23 cellular contexts compared by ENCODE assay signal in genomic region chr10:7577206-7577978, GRCh38.
DNase-seq lines count a peak whose midpoint lies in the region; ATAC-seq, FAIRE-seq and TF ChIP-seq lines count a peak whose summit lies in the region.
"Had no signal": no experiment of that assay in that cellular context is flagged by ENCODE, and none has a peak within 500 bp of the region (broad histone marks: within the 10 kb centered on the region; RNA-seq: fewer than 3 reads in every experiment).

No MANE protein-coding gene starts in this region.

- DNase-seq in A549 (ENCODE audit: low read depth in 1 of 2, low spot score in 1 of 2) (no peak), GM23248 (peak; percentile 9), K562 (ENCODE audit: extremely low read depth in 1 of 4, low spot score in 3 of 4) (no peak), fibroblast of pulmonary artery (ENCODE audit: low read depth) (peak; percentile 53), PC-9 (no peak)
- DNase-seq: 8988T; C1 segment of cervical spinal cord; CD4-positive, alpha-beta memory T cell; COR-L47; DMS53; IMR-90; MM.1S; NCI-H2029; NCI-H446 treated with DMSO at 0.1 percent for 48 hours; NCI-H526; Peyer's patch; SIG-M5; SK-N-SH; SW 1271 had no signal

- CTCF ChIA-PET in A549 (lab: Yijun Ruan, JAX) = no interaction called here
- CTCF ChIA-PET in K562 (lab: Yijun Ruan, JAX; ENCODE audit: low intra/inter-chr PET ratio) = no interaction called here
- CTCF ChIA-PET in PC-9 (lab: Charles Lee) = no interaction called here

- TF ChIP-seq CTCF in A549 (IDR thresholded peaks at IDR 0.05) (no peak), K562 (IDR thresholded peaks at IDR 0.05 in 2 of 3, conservative IDR thresholded peaks at IDR 0.05 in 1 of 3; ENCODE audit: insufficient read depth in 2 of 3, low read depth in 1 of 3, low read length in 3 of 3) (no peak), fibroblast of pulmonary artery (IDR thresholded peaks at IDR 0.05; ENCODE audit: low read length, missing control alignments) (no peak), PC-9 (conservative IDR thresholded peaks at IDR 0.05) (no peak)

- TF ChIP-seq RAD21 in A549 (conservative IDR thresholded peaks at IDR 0.05 in 1 of 2, IDR thresholded peaks at IDR 0.05 in 1 of 2) (no peak), K562 (CRISPR knock-in tag; conservative IDR thresholded peaks at IDR 0.05 in 1 of 2, IDR thresholded peaks at IDR 0.05 in 1 of 2) (no peak)

- TF ChIP-seq EP300 in A549 (IDR thresholded peaks at IDR 0.05) (no peak), K562 (IDR thresholded peaks at IDR 0.05; ENCODE audit: low read length) (no peak)

- in situ Hi-C loops in GM23248 (cut with MboI) = no loop called here
- in situ Hi-C loops in K562 (cut with MboI) = no loop called here

- 54% methylated on average over 10 of the region's 10 CpGs for WGBS in A549 (ENCODE audit: missing lambda C conversion rate)
- WGBS in GM23248 (ENCODE audit: low coverage in 1 of 2, low lambda C conversion rate in 2 of 2, missing lambda C conversion rate in 2 of 2), 2 experiments = 64 to 65% methylated on average over 10 of the region's 10 CpGs
- WGBS in K562 (ENCODE audit: insufficient coverage, low coverage, missing lambda C conversion rate) = 24% methylated on average over 10 of the region's 10 CpGs

- no peak overlapping the region for H2AFZ ChIP-seq in GM23248
- H2AFZ ChIP-seq in K562 (ENCODE audit: low read depth, low read length) = no peak overlapping the region
- H2AFZ ChIP-seq in PC-9 = no peak overlapping the region

- no peak for FAIRE-seq in A549 (lab: Jason Lieb, UNC)
- FAIRE-seq in K562 (lab: Jason Lieb, UNC) = no peak

- H3F3A ChIP-seq in GM23248 (ENCODE audit: insufficient read depth) = no peaks in the 10 kb centered on the region
- H3F3A ChIP-seq in PC-9 (ENCODE audit: insufficient read depth, low read depth) = no peaks in the 10 kb centered on the region

- no peaks in the 10 kb centered on the region for H3K79me2 ChIP-seq in GM23248 (ENCODE audit: insufficient read depth)
- H3K79me2 ChIP-seq in K562 (ENCODE audit: control insufficient read depth, insufficient read depth, low read length) = no peaks in the 10 kb centered on the region
- H3K79me2 ChIP-seq in PC-9 (ENCODE audit: low read depth) = no peaks in the 10 kb centered on the region

- H3K27ac ChIP-seq in A549 (no peak overlapping the region), GM23248 (no peak overlapping the region), K562 (ENCODE audit: extremely low read depth, low read depth, low read length) (no peak overlapping the region), PC-9 (no peak overlapping the region)
- H3K27ac ChIP-seq: KMS-11, Peyer's patch had no signal

- intact Hi-C loops in K562 (cut with micrococcal nuclease) (no loop called here), PC-9 (cut with micrococcal nuclease; ENCODE audit: unreplicated experiment) (no loop called here)

- H3K36me3 ChIP-seq in GM23248 (ENCODE audit: low read depth) (no peaks in the 10 kb centered on the region), K562 (ENCODE audit: control insufficient read depth, insufficient read depth, low read length) (no peaks in the 10 kb centered on the region), PC-9 (ENCODE audit: low read depth) (no peaks in the 10 kb centered on the region)

- H3K27me3 ChIP-seq in GM23248 (replicated peaks; ENCODE audit: insufficient read depth) (no peaks in the 10 kb centered on the region; the same call in 1 of the 2 replicates), K562 (ENCODE audit: control insufficient read depth in 2 of 2, insufficient read depth in 2 of 2, low read length in 2 of 2) (peaks cover 11 to 32% of the 10 kb centered on the region in 2 experiments; a peak in 3 of 5 replicates), PC-9 (ENCODE audit: insufficient read depth, low read depth) (peaks cover 43% of the 10 kb centered on the region)
- H3K27me3 ChIP-seq: Peyer's patch had no signal

- ATAC-seq in A549 (no peak), K562 (no peak), HG02623 (IDR thresholded peaks at IDR 0.05; ENCODE audit: unreplicated experiment) (no peak), GM18520 (IDR thresholded peaks at IDR 0.05; ENCODE audit: unreplicated experiment) (no peak), HG03135 (IDR thresholded peaks at IDR 0.05; ENCODE audit: unreplicated experiment) (no peak)

- TF ChIP-seq POLR2A in A549 (IDR thresholded peaks at IDR 0.05; ENCODE audit: low read length) (no peak), K562 (conservative IDR thresholded peaks at IDR 0.05) (no peak)

- BruUV-seq in K562 (replicated peaks; lab: Mats Ljungman, UMichigan) = no TSS peak
- BruUV-seq in PC-9 (replicated peaks; lab: Mats Ljungman, UMichigan) = no TSS peak

- H3K9me1 ChIP-seq in K562 (ENCODE audit: control insufficient read depth, insufficient read depth, low read length) = no peaks in the 10 kb centered on the region

- no peak overlapping the region for H3K4me3 ChIP-seq in A549
- H3K4me3 ChIP-seq in GM23248 = no peak overlapping the region
- H3K4me3 ChIP-seq in K562 = no peak overlapping the region
- no peak overlapping the region for H3K4me3 ChIP-seq in fibroblast of pulmonary artery (replicated peaks; ENCODE audit: low read depth, low read length)
- H3K4me3 ChIP-seq in PC-9 = no peak overlapping the region
- H3K4me3 ChIP-seq: Peyer's patch had no signal

- POLR2A ChIA-PET in A549 (lab: Yijun Ruan, JAX) = no interaction called here
- POLR2A ChIA-PET in K562 (lab: Yijun Ruan, JAX) = interaction anchor here (1.3 kb wide), 1 partner anchor 14 kb away, joined by 3 read pairs; no protein-coding TSS in a partner anchor
- POLR2A ChIA-PET in PC-9 (lab: Charles Lee; ENCODE audit: unreplicated experiment) = no interaction called here

- H3K9me3 ChIP-seq in A549 = no peaks in the 10 kb centered on the region
- H3K9me3 ChIP-seq in GM23248 (ENCODE audit: low read depth) = no peaks in the 10 kb centered on the region
- no peaks in the 10 kb centered on the region for H3K9me3 ChIP-seq in K562 (replicated peaks; ENCODE audit: control insufficient read depth, insufficient read depth, low read depth, low read length)
- H3K9me3 ChIP-seq in PC-9 (ENCODE audit: insufficient read depth, low read depth) = no peaks in the 10 kb centered on the region
- H3K9me3 ChIP-seq: Peyer's patch, SK-N-SH had no signal

- H3K9ac ChIP-seq in GM23248 = no peak overlapping the region
- H3K9ac ChIP-seq in K562 (ENCODE audit: insufficient read depth in 1 of 2, low read depth in 2 of 2, low read length in 2 of 2) = no peak overlapping the region
- H3K9ac ChIP-seq: KMS-11, SK-N-SH had no signal

- H3K9me2 ChIP-seq in GM23248 (ENCODE audit: insufficient read depth) (no peaks in the 10 kb centered on the region), PC-9 (ENCODE audit: insufficient read depth) (no peaks in the 10 kb centered on the region)
- H3K9me2 ChIP-seq: SK-N-SH had no signal

- H3K4me1 ChIP-seq in A549 (no peaks in the 10 kb centered on the region), GM23248 (ENCODE audit: insufficient read depth) (no peaks in the 10 kb centered on the region), K562 (replicated peaks in 1 of 2; ENCODE audit: control insufficient read depth in 2 of 2, insufficient read depth in 2 of 2, low read length in 2 of 2) (no peaks in the 10 kb centered on the region), PC-9 (replicated peaks; ENCODE audit: insufficient read depth) (no peaks in the 10 kb centered on the region)
- H3K4me1 ChIP-seq: Peyer's patch had no signal

- H3K4me2 ChIP-seq in A549 (no peak overlapping the region), GM23248 (ENCODE audit: unreplicated experiment) (no peak overlapping the region), K562 (ENCODE audit: insufficient read depth, low read length) (no peak overlapping the region), PC-9 (no peak overlapping the region)
- H3K4me2 ChIP-seq: KMS-11, SK-N-SH had no signal

- no peaks in the 10 kb centered on the region for H4K20me1 ChIP-seq in GM23248 (ENCODE audit: insufficient read depth)
- H4K20me1 ChIP-seq in K562 (replicated peaks; ENCODE audit: control insufficient read depth, insufficient read depth, low read length) = no peaks in the 10 kb centered on the region; the same call in 1 of the 2 replicates
- no peaks in the 10 kb centered on the region for H4K20me1 ChIP-seq in PC-9 (ENCODE audit: insufficient read depth)

TF ChIP-seq in A549, 52 proteins besides CTCF, POLR2A, EP300 and RAD21 (continues in another document):
- TF ChIP-seq, protein P1, sequence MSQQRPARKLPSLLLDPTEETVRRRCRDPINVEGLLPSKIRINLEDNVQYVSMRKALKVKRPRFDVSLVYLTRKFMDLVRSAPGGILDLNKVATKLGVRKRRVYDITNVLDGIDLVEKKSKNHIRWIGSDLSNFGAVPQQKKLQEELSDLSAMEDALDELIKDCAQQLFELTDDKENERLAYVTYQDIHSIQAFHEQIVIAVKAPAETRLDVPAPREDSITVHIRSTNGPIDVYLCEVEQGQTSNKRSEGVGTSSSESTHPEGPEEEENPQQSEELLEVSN (IDR thresholded peaks at IDR 0.05; ENCODE audit: borderline replicate concordance, low read depth) = no peak
- no peak for TF ChIP-seq USF2 (IDR thresholded peaks at IDR 0.05)
- TF ChIP-seq POLR2AphosphoS2 (conservative IDR thresholded peaks at IDR 0.05; ENCODE audit: low read length) = no peak
- TF ChIP-seq KDM1A (IDR thresholded peaks at IDR 0.05; ENCODE audit: low read depth) = peak; percentile 27; the same call in 1 of the 2 replicates

TF ChIP-seq in K562, 482 proteins besides CTCF, POLR2A, EP300 and RAD21 (continues in another document):
- TF ChIP-seq RBM25 (IDR thresholded peaks at IDR 0.05; ENCODE audit: low read depth, low read length, severe bottlenecking) = peak; percentile 96
- TF ChIP-seq HCFC1 (IDR thresholded peaks at IDR 0.05; ENCODE audit: low read depth, low read length) = peak; percentile 24; the same call in 1 of the 2 replicates
- peak; percentile 76 for TF ChIP-seq BCOR (IDR thresholded peaks at IDR 0.05)
- no peak for TF ChIP-seq ZNF324 (CRISPR knock-in tag; IDR thresholded peaks at IDR 0.05)
- TF ChIP-seq CBFA2T3 (IDR thresholded peaks at IDR 0.05) = no peak
- no peak for TF ChIP-seq SMARCA4 (IDR thresholded peaks at IDR 0.05)
- peak; percentile 71 for TF ChIP-seq ZFP36 (IDR thresholded peaks at IDR 0.05; ENCODE audit: low read depth, low read length, partially characterized antibody)

Comparison
In these comparisons a context has a peak if more than half of its experiments do, and no peak if none do; other contexts are left out.
1. DNase-seq: peak in GM23248 (single experiment) and fibroblast of pulmonary artery (single experiment); none in A549 (0 of 2), K562 (0 of 4) and PC-9 (0 of 2).
2. Of the 35 proteins assayed by ChIP-seq in both K562 and A549: peak only in K562: ZFP36; only in A549: KDM1A; in both: none; in neither: 33.